In the genomic region with DNA sequence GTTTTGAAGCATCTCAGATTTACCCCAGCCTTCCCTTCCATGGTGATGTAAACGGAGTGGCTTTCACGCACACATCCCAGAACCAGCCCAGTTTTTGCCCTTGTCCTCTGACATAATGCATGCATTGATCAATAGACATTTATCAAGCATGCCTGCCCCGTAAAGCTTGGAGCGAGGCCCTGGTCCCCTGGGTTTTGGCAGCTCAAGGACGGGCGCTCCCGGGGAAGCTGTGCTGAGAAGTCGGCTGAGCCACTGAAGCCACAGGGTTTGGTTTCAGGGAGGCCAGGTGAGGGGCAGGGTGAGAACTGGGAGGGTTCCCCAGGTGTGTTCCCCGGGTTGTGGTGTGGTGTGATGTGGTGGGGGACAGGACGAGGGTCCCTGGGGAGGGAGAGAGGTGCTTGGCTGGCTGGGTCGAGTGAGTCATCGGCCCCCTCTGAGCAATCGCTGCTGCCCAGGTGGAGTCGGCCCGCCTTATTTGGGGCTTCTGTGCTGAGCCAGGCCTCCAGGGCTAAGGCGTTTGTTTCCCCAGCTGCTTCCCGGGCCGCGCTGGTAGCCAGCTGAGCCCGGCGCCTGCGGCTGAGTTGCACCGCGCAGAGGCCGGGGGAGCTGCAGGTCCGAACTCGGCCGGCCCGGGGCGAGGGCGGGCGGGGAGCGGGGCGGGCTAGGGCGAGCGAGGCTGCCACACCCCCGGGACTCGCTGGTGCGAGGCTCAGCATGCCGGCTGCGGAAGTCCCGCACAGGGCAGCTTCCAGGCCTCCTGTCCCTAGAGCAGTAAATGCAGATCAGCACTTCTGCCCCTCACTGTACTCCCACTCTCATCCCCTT, we compare ENCODE assay signal across 8 cellular contexts. TPM values are rescaled to one million over a fixed set of nuclear protein-coding genes. Genes with fewer than 3 reads are reported as not detected.
DNase-seq lines count a peak whose midpoint lies in the region; ATAC-seq, FAIRE-seq and TF ChIP-seq lines count a peak whose summit lies in the region.

No MANE protein-coding gene starts in this region.

- no peaks in the 10 kb centered on the region for H3K36me3 ChIP-seq in naive thymus-derived CD4-positive, alpha-beta T cell (ENCODE audit: control insufficient read depth in 2 of 3, insufficient read depth in 3 of 3, low read length in 3 of 3)
- H3K36me3 ChIP-seq in thoracic aorta = no peaks in the 10 kb centered on the region

- DNase-seq in DMS153 treated with DMSO at 0.1 percent for 48 hours (lab: John Stamatoyannopoulos, UW; ENCODE audit: unreplicated experiment) = peak; percentile 51
- peak; percentile 55 for DNase-seq in NCI-H1092 (lab: John Stamatoyannopoulos, UW)
- peak; percentile 86 for DNase-seq in activated CD8-positive, alpha-beta memory T cell treated with anti-CD3 and anti-CD28 coated beads for 24 hours
- DNase-seq in effector memory CD8-positive, alpha-beta T cell = peak; percentile 53 to 66 (median 60)
- peak; percentile 24 to 63 (median 32) for DNase-seq in naive thymus-derived CD4-positive, alpha-beta T cell
- no peak for DNase-seq in thoracic aorta (ENCODE audit: low spot score)
- DNase-seq in D721Med (ENCODE audit: insufficient read length, low spot score) = no peak

- peaks cover 59 to 67% of the 10 kb centered on the region in 2 donors for H3K4me1 Mint-ChIP-seq in effector memory CD8-positive, alpha-beta T cell (ENCODE audit: low read depth in 2 of 2)
- H3K4me1 Mint-ChIP-seq in naive thymus-derived CD4-positive, alpha-beta T cell = peaks cover 39 to 78% (median 68%) of the 10 kb centered on the region in 7 donors

- no peaks in the 10 kb centered on the region for H3K9me3 ChIP-seq in naive thymus-derived CD4-positive, alpha-beta T cell (ENCODE audit: control insufficient read depth in 2 of 3, low read length in 3 of 3)
- H3K9me3 ChIP-seq in thoracic aorta = no peaks in the 10 kb centered on the region

- peak overlapping the region; percentile 47 for H3K4me3 ChIP-seq in naive thymus-derived CD4-positive, alpha-beta T cell (ENCODE audit: low read length)
- peak overlapping the region; percentile 64 for H3K4me3 ChIP-seq in thoracic aorta

- H3K4me3 Mint-ChIP-seq in effector memory CD8-positive, alpha-beta T cell = peak overlapping the region; percentile 85
- peak overlapping the region; percentile 73 to 92 (median 82) for H3K4me3 Mint-ChIP-seq in naive thymus-derived CD4-positive, alpha-beta T cell

- ATAC-seq in GM21737 (IDR thresholded peaks at IDR 0.05; ENCODE audit: unreplicated experiment) = peak; percentile 52
- ATAC-seq in effector memory CD8-positive, alpha-beta T cell (replicated peaks) = peak; percentile 58
- peak; percentile 66 for ATAC-seq in naive thymus-derived CD4-positive, alpha-beta T cell
- ATAC-seq in thoracic aorta (ENCODE audit: insufficient number of reproducible peaks, low FRiP score, low read depth) = no peak

- peaks cover 51 to 72% of the 10 kb centered on the region in 2 donors for H3K4me1 ChIP-seq in naive thymus-derived CD4-positive, alpha-beta T cell (ENCODE audit: control insufficient read depth in 2 of 2, insufficient read depth in 2 of 2, low read length in 2 of 2)
- peaks cover 42 to 61% of the 10 kb centered on the region in 2 donors for H3K4me1 ChIP-seq in thoracic aorta (ENCODE audit: control insufficient read depth in 1 of 2, low read depth in 2 of 2)

- FAIRE-seq in D721Med (lab: Jason Lieb, UNC) = no peak

- no peaks in the 10 kb centered on the region for H3K27me3 Mint-ChIP-seq in effector memory CD8-positive, alpha-beta T cell
- H3K27me3 Mint-ChIP-seq in naive thymus-derived CD4-positive, alpha-beta T cell = no peaks in the 10 kb centered on the region

- no peaks in the 10 kb centered on the region for H3K9me3 Mint-ChIP-seq in effector memory CD8-positive, alpha-beta T cell
- no peaks in the 10 kb centered on the region for H3K9me3 Mint-ChIP-seq in naive thymus-derived CD4-positive, alpha-beta T cell

- H3K27ac Mint-ChIP-seq in effector memory CD8-positive, alpha-beta T cell = peak overlapping the region; percentile 97 to 99
- H3K27ac Mint-ChIP-seq in naive thymus-derived CD4-positive, alpha-beta T cell = peak overlapping the region; percentile 79 to 94 (median 91)

- intact Hi-C loops in naive thymus-derived CD4-positive, alpha-beta T cell (cut with micrococcal nuclease) = loop anchor here (1.0 to 5.0 kb wide), 2 partner anchors 21 to 363 kb away; no protein-coding TSS in a partner anchor

- POLR2A ChIA-PET in naive thymus-derived CD4-positive, alpha-beta T cell (lab: Charles Lee) = no interaction called here

- peaks cover 49% of the 10 kb centered on the region for H3K36me3 Mint-ChIP-seq in effector memory CD8-positive, alpha-beta T cell (ENCODE audit: insufficient read depth)
- peaks cover 0 to 18% (median 0%) of the 10 kb centered on the region in 5 donors for H3K36me3 Mint-ChIP-seq in naive thymus-derived CD4-positive, alpha-beta T cell

- TF ChIP-seq CTCF in thoracic aorta (IDR thresholded peaks at IDR 0.05) (peak; percentile 18), D721Med (IDR thresholded peaks at IDR 0.05; ENCODE audit: insufficient read depth, missing control alignments) (no peak)

- peak overlapping the region; percentile 70 for H3K27ac ChIP-seq in naive thymus-derived CD4-positive, alpha-beta T cell (ENCODE audit: low read depth, low read length)
- peak overlapping the region; percentile 48 to 70 for H3K27ac ChIP-seq in thoracic aorta

- no peaks in the 10 kb centered on the region for H3K27me3 ChIP-seq in naive thymus-derived CD4-positive, alpha-beta T cell (ENCODE audit: control insufficient read depth in 2 of 2, insufficient read depth in 2 of 2, low read length in 2 of 2)
- H3K27me3 ChIP-seq in thoracic aorta (replicated peaks; ENCODE audit: insufficient read depth) = no peaks in the 10 kb centered on the region

- CTCF ChIA-PET in naive thymus-derived CD4-positive, alpha-beta T cell (lab: Charles Lee) = interaction anchor here (1.6 kb wide), 1 partner anchor 24 kb away, joined by 5 read pairs; a partner anchor contains a TSS

RNA-seq across cellular contexts. Expression of a gene that starts 23.6 kb away (rescaled TPM):
- total RNA-seq in naive thymus-derived CD4-positive, alpha-beta T cell = 10 to 100 TPM; 29.8 to 84.0 (median 59.9) TPM
- polyA plus RNA-seq in naive thymus-derived CD4-positive, alpha-beta T cell = 10 to 100 TPM; 10.2 to 11.7 TPM
- total RNA-seq in thoracic aorta = 100 to 1,000 TPM; 131 to 138 TPM

Comparison
In these comparisons a context has a peak if more than half of its experiments do, and no peak if none do; other contexts are left out.
1. DNase-seq: peak in DMS153 treated with DMSO at 0.1 percent for 48 hours (single experiment), NCI-H1092 (single experiment), activated CD8-positive, alpha-beta memory T cell treated with anti-CD3 and anti-CD28 coated beads for 24 hours (single experiment), effector memory CD8-positive, alpha-beta T cell (3 of 3) and naive thymus-derived CD4-positive, alpha-beta T cell (9 of 9); none in thoracic aorta (single experiment) and D721Med (single experiment).